In the genomic region with DNA sequence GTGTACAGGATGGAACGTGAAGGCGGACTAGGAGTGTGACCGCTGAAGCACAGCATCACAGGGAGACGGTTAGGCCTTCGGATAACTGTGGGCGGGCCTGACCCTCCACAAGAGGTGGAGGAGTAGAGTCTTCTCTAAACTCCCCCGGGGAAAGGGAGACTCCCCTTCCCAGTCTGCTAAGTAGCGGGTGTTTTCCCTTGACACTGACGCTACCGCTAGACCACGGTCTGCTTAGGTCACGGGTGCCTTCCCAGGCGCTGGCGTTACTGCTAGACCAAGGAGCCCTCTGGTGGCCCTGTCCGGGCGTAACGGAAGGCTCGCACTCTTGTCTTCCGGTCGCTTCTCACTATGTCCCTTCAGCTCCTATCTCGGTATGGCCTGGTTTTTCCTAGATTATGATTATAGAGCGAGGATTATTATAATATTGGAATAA, we compare ENCODE assay signal across 8 cellular contexts. TPM values are rescaled to one million over a fixed set of nuclear protein-coding genes. Genes with fewer than 3 reads are reported as not detected.
DNase-seq lines count a peak whose midpoint lies in the region; ATAC-seq and TF ChIP-seq lines count a peak whose summit lies in the region.
"Not testable (repeated sequence)": the region's sequence is repeated elsewhere in the genome, so short reads cannot be mapped to it uniquely, and the experiment has no call there.

No MANE protein-coding gene starts in this region.

- H3K4me2 ChIP-seq in KMS-11, result peak overlapping the region; percentile 43
- H3K4me2 ChIP-seq in OCI-LY1 (ENCODE audit: low read length), result peak overlapping the region; percentile 55

- peak overlapping the region; percentile 30; the same call in 1 of the 2 replicates for H2AFZ ChIP-seq in KMS-11 (ENCODE audit: low read depth)
- not testable (repeated sequence) for H2AFZ ChIP-seq in OCI-LY1 (ENCODE audit: low read length)

- H3K9me3 Mint-ChIP-seq in activated CD4-positive, alpha-beta T cell treated with anti-CD3 and anti-CD28 coated beads, Interleukin-2, amount 10 ng/mL, durations not matched to agents 24 days and 14 days, result not testable (repeated sequence)

- H3F3A ChIP-seq in OCI-LY1 (ENCODE audit: insufficient read depth, low read length), result not testable (repeated sequence)

- intact Hi-C loops in A673 (cut with micrococcal nuclease; ENCODE audit: unreplicated experiment), result not testable (repeated sequence)
- intact Hi-C loops in activated CD4-positive, alpha-beta T cell treated with anti-CD3 and anti-CD28 coated beads, Interleukin-2, amount 10 ng/mL, durations not matched to agents 24 days and 14 days (cut with micrococcal nuclease), result loop anchor here (10.0 kb wide), 1 partner anchor 131 kb away; a partner anchor contains a TSS
- intact Hi-C loops in psoas muscle (cut with DNase I), result loop anchor here in 1 of 2 donors (1.0 to 10.0 kb wide), 2 partner anchors 101 to 158 kb away; a partner anchor contains a TSS

- H3K9ac ChIP-seq in KMS-11 (peak overlapping the region; percentile 33; the same call in 1 of the 2 replicates), OCI-LY1 (ENCODE audit: low read length) (peak overlapping the region; percentile 39; the same call in 1 of the 2 replicates)

- H3K27ac ChIP-seq in A673 (ENCODE audit: low read depth, low read length, poor library complexity, severe bottlenecking), result not testable (repeated sequence)
- H3K27ac ChIP-seq in KMS-11 (peak overlapping the region; percentile 73), OCI-LY1 (ENCODE audit: low read depth, low read length, poor library complexity, severe bottlenecking) (peak overlapping the region; percentile 60), coronary artery (peak overlapping the region; percentile 57 to 81), psoas muscle (peak overlapping the region; percentile 88)

- CTCF ChIA-PET in A673 (lab: Charles Lee), result not testable (repeated sequence)

- BruUV-seq in A673 (replicated peaks; lab: Mats Ljungman, UMichigan), result not testable (repeated sequence)

- H3K36me3 Mint-ChIP-seq in activated CD4-positive, alpha-beta T cell treated with anti-CD3 and anti-CD28 coated beads, Interleukin-2, amount 10 ng/mL, durations not matched to agents 24 days and 14 days (ENCODE audit: low read depth), result not testable (repeated sequence)

- not testable (repeated sequence) for H3K4me3 ChIP-seq in A673 (ENCODE audit: low read depth, low read length, poor library complexity, severe bottlenecking); GM12864 (ENCODE audit: low read depth, low read length); KMS-11 (IDR thresholded peaks at IDR 0.05; ENCODE audit: insufficient read depth, low read depth, low read length)
- H3K4me3 ChIP-seq in OCI-LY1 (ENCODE audit: low read depth, low read length, poor library complexity, severe bottlenecking) (peak overlapping the region; percentile 41), coronary artery (peak overlapping the region; percentile 57), psoas muscle (peak overlapping the region; percentile 51)

- not testable (repeated sequence) for H3K27me3 Mint-ChIP-seq in activated CD4-positive, alpha-beta T cell treated with anti-CD3 and anti-CD28 coated beads, Interleukin-2, amount 10 ng/mL, durations not matched to agents 24 days and 14 days

- POLR2A ChIA-PET in A673 (lab: Charles Lee; ENCODE audit: low non-redundant PET), result not testable (repeated sequence)

- TF ChIP-seq CTCF in A673 (conservative IDR thresholded peaks at IDR 0.05; ENCODE audit: low read depth, low read length) (0 out of 2 replicates have a peak, but pooled peaks have one; percentile 4), GM12864 (IDR thresholded peaks at IDR 0.05; ENCODE audit: low read depth, low read length, missing control alignments) (peak; percentile 34), KMS-11 (conservative IDR thresholded peaks at IDR 0.05; ENCODE audit: low read depth, low read length) (0 out of 2 replicates have a peak, but pooled peaks have one; percentile 1), coronary artery (IDR thresholded peaks at IDR 0.05) (peak; percentile 11), psoas muscle (IDR thresholded peaks at IDR 0.05) (peak; percentile 27)
- not testable (repeated sequence) for TF ChIP-seq CTCF in OCI-LY1 (IDR thresholded peaks at IDR 0.05; ENCODE audit: low read length)

- H3K4me1 ChIP-seq in A673 (ENCODE audit: insufficient read depth, low read length, poor library complexity, severe bottlenecking), result not testable (repeated sequence)
- H3K4me1 ChIP-seq in KMS-11 (ENCODE audit: low read depth, poor library complexity, severe bottlenecking) (peaks cover 30% of the 10 kb centered on the region), OCI-LY1 (ENCODE audit: insufficient read depth, low read length, severe bottlenecking) (peaks cover 11% of the 10 kb centered on the region), psoas muscle (peaks cover 16% of the 10 kb centered on the region)

- H3K9me2 ChIP-seq in OCI-LY1 (ENCODE audit: low read depth, low read length), result not testable (repeated sequence)

- not testable (repeated sequence) for DNase-seq in A673 (ENCODE audit: low spot score); GM12864 (ENCODE audit: low read depth); coronary artery (ENCODE audit: low spot score)
- DNase-seq in activated CD4-positive, alpha-beta T cell treated with anti-CD3 and anti-CD28 coated beads, Interleukin-2, amount 10 ng/mL, durations not matched to agents 24 days and 14 days, result peak; percentile 71
- DNase-seq in kidney glomerular epithelial cell (lab: John Stamatoyannopoulos, UW), result peak; percentile 25
- DNase-seq in psoas muscle, result peak; percentile 53 to 75

- H3K4me3 Mint-ChIP-seq in activated CD4-positive, alpha-beta T cell treated with anti-CD3 and anti-CD28 coated beads, Interleukin-2, amount 10 ng/mL, durations not matched to agents 24 days and 14 days, result peak overlapping the region; percentile 72

- ATAC-seq in psoas muscle, result peak; percentile 47 to 72 (median 60)

- not testable (repeated sequence) for H3K9me3 ChIP-seq in A673 (ENCODE audit: low read depth, low read length, poor library complexity, severe bottlenecking); OCI-LY1 (ENCODE audit: low read length); psoas muscle

- WGBS in psoas muscle, 3 donors, result 10 to 21% (median 10%) methylated on average over 9 to 16 of the region's 22 CpGs

- peaks cover 10% of the 10 kb centered on the region for H3K4me1 Mint-ChIP-seq in activated CD4-positive, alpha-beta T cell treated with anti-CD3 and anti-CD28 coated beads, Interleukin-2, amount 10 ng/mL, durations not matched to agents 24 days and 14 days

- not testable (repeated sequence) for H4K20me1 ChIP-seq in KMS-11 (ENCODE audit: insufficient read depth); OCI-LY1 (ENCODE audit: insufficient read depth, low read length)

- peak overlapping the region; percentile 92 for H3K27ac Mint-ChIP-seq in activated CD4-positive, alpha-beta T cell treated with anti-CD3 and anti-CD28 coated beads, Interleukin-2, amount 10 ng/mL, durations not matched to agents 24 days and 14 days

- H3K36me3 ChIP-seq in A673 (ENCODE audit: insufficient read depth, low read length, poor library complexity, severe bottlenecking); KMS-11 (ENCODE audit: insufficient read depth); OCI-LY1 (ENCODE audit: insufficient read depth, low read length); psoas muscle (ENCODE audit: insufficient read depth in 1 of 2, low read depth in 1 of 2): not testable (repeated sequence)

- H3K79me2 ChIP-seq in KMS-11 (ENCODE audit: insufficient read depth, low read depth); OCI-LY1 (ENCODE audit: insufficient read depth, low read length): not testable (repeated sequence)

- H3K27me3 ChIP-seq in A673 (replicated peaks; ENCODE audit: insufficient read depth, low read depth, low read length, poor library complexity); KMS-11 (ENCODE audit: insufficient read depth, low read depth); OCI-LY1 (ENCODE audit: insufficient read depth, low read length); psoas muscle (ENCODE audit: insufficient read depth in 3 of 3, low read length in 2 of 3): not testable (repeated sequence)

RNA-seq across cellular contexts. Expression of a gene that starts 6.6 kb away (rescaled TPM):
- 83.1 and 92.7 TPM in 2 replicates for total RNA-seq in A673 (2021)
- 102 and 107 TPM in 2 replicates for total RNA-seq in activated CD4-positive, alpha-beta T cell treated with anti-CD3 and anti-CD28 coated beads, Interleukin-2, amount 10 ng/mL, durations not matched to agents 24 days and 14 days
- 10 to 100 TPM; 20.6 to 33.5 (median 24.1) TPM for total RNA-seq in psoas muscle
- polyA plus RNA-seq in psoas muscle, result 10 to 100 TPM; 35.6 to 48.6 (median 41.4) TPM

RNA-seq across cellular contexts. Expression of a gene that starts 33.8 kb away (rescaled TPM):
- total RNA-seq in A673 (2021) (46.1 and 68.9 TPM in 2 replicates), psoas muscle (10 to 100 TPM in 1 of 4 donors, 1 to 10 TPM in 3; 4.6 to 11.8 (median 9.0) TPM)
- total RNA-seq in activated CD4-positive, alpha-beta T cell treated with anti-CD3 and anti-CD28 coated beads, Interleukin-2, amount 10 ng/mL, durations not matched to agents 24 days and 14 days, result 98.0 and 98.5 TPM in 2 replicates
- polyA plus RNA-seq in psoas muscle, result 10 to 100 TPM in 2 of 3 donors, 1 to 10 TPM in 1; 9.6 to 19.4 (median 12.3) TPM

RNA-seq across cellular contexts. Expression of a gene that starts 35.0 kb away (rescaled TPM):
- total RNA-seq in A673 (2021) (6.8 and 9.1 TPM in 2 replicates), psoas muscle (1 to 10 TPM in 3 of 4 donors, under 1 TPM in 1; 0.88 to 1.4 (median 1.2) TPM)
- total RNA-seq in activated CD4-positive, alpha-beta T cell treated with anti-CD3 and anti-CD28 coated beads, Interleukin-2, amount 10 ng/mL, durations not matched to agents 24 days and 14 days, result 0.52 TPM in 1 of 2 replicates, not detected in the other
- 1 to 10 TPM in 1 of 3 donors, under 1 TPM in 2; 0.55 to 1.8 (median 0.98) TPM for polyA plus RNA-seq in psoas muscle

RNA-seq across cellular contexts. Expression of a gene that starts 55.9 kb away (rescaled TPM):
- 0.22 and 0.39 TPM in 2 replicates for total RNA-seq in A673 (2021)
- total RNA-seq in activated CD4-positive, alpha-beta T cell treated with anti-CD3 and anti-CD28 coated beads, Interleukin-2, amount 10 ng/mL, durations not matched to agents 24 days and 14 days, result 0.40 and 0.75 TPM in 2 replicates
- under 1 TPM; 0.47 to 0.99 (median 0.61) TPM for total RNA-seq in psoas muscle
- polyA plus RNA-seq in psoas muscle, result under 1 TPM; 0.12 to 0.61 (median 0.13) TPM
